29 cellular contexts compared by ENCODE assay signal in genomic region chr12:26546535-26547314, GRCh38.
"Had no signal": no experiment of that assay in that cellular context is flagged by ENCODE, and none has a peak within 500 bp of the region (broad histone marks: within the 10 kb centered on the region; RNA-seq: fewer than 3 reads in every experiment).

No MANE protein-coding gene starts in this region.

- H3K27ac ChIP-seq: adrenal gland, breast epithelium, cardiac muscle cell, coronary artery, dorsolateral prefrontal cortex, WERI-Rb-1 had no signal

- H3K27me3 ChIP-seq: adrenal gland, breast epithelium, dorsolateral prefrontal cortex had no signal

- ATAC-seq: activated CD4-positive, CD25-positive, alpha-beta regulatory T cell treated with anti-CD3 and anti-CD28 coated beads, Interleukin-2, amount 50 U/mL, for 24 hours; activated CD8-positive, alpha-beta T cell treated with anti-CD3 and anti-CD28 coated beads for 36 hours; activated naive CD8-positive, alpha-beta T cell treated with anti-CD3 and anti-CD28 coated beads, Interleukin-2, amount 50 U/mL, for 24 hours; activated T-cell treated with anti-CD3 and anti-CD28 coated beads, Interleukin-2, amount 50 U/mL, for 4 hours; activated T-helper 17 cell treated with anti-CD3 and anti-CD28 coated beads, Interleukin-2, amount 50 U/mL, for 72 hours; esophagus mucosa; T-helper 17 cell had no signal

- H3K4me3 ChIP-seq: adrenal gland, breast epithelium, cardiac muscle cell, coronary artery, dorsolateral prefrontal cortex had no signal

- H3K9me3 ChIP-seq: adrenal gland, breast epithelium had no signal

- H3K36me3 ChIP-seq: adrenal gland, breast epithelium, cardiac muscle cell, WERI-Rb-1 had no signal

- DNase-seq: activated B cell treated with CpG ODN at 0.5 μM for 24 hours; activated CD4-positive, alpha-beta T cell treated with anti-CD3 and anti-CD28 coated beads for 48 hours; activated CD4-positive, alpha-beta T cell treated with anti-CD3 and anti-CD28 coated beads, Interleukin-2, amount 50 U/mL, for 1 hour; activated CD4-positive, alpha-beta T cell treated with anti-CD3 and anti-CD28 coated beads, Interleukin-2, amount 50 U/mL, for 48 hours; activated CD8-positive, alpha-beta memory T cell treated with anti-CD3 and anti-CD28 coated beads for 24 hours; activated CD8-positive, alpha-beta T cell treated with anti-CD3 and anti-CD28 coated beads for 36 hours; activated effector memory CD4-positive, alpha-beta T cell treated with Interleukin-2 at 50 U/mL for 16 hours; activated gamma-delta T cell treated with Interleukin-2 at 50 U/mL for 16 hours; activated naive CD4-positive, alpha-beta T cell treated with anti-CD3 and anti-CD28 coated beads for 36 hours; activated naive CD8-positive, alpha-beta T cell treated with anti-CD3 and anti-CD28 coated beads for 36 hours; activated naive CD8-positive, alpha-beta T cell treated with anti-CD3 and anti-CD28 coated beads, Interleukin-2, amount 50 U/mL, for 24 hours; activated T-cell treated with anti-CD3 and anti-CD28 coated beads, Interleukin-2, amount 50 U/mL, for 4 hours; adrenal gland; amygdala; aorta; dorsolateral prefrontal cortex; effector memory CD4-positive, alpha-beta T cell; endodermal cell; foreskin fibroblast; T-helper 1 cell; T-helper 17 cell; T1000; WERI-Rb-1 had no signal

- H3K4me1 ChIP-seq: adrenal gland, breast epithelium had no signal
